8 cellular contexts compared by ENCODE assay signal in the genomic region with DNA sequence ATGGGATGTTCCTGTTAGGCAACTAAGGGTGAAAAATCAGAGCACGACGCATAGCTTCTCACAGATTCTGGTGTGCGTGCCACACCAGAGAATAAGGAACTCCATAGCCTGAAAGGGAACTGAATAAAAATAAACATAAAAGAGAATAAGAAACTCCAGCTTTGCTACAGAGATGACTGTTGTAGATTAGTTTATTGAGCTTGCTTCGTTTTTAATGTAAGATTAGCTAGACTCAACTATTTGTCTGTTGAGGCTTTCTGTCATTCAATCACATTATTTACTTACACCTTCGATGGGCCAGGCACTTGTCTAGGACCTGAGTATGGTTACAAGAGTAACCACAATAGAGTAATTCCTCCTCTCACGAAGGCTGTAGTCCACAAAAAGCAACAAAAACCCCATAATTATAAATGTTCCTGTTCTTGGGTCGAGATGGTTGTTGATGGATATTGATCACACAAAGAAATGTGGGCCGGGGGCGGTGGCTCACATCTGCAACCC. TPM values are rescaled to one million over a fixed set of nuclear protein-coding genes. Genes with fewer than 3 reads are reported as not detected.
DNase-seq lines count a peak whose midpoint lies in the region; ATAC-seq, FAIRE-seq and TF ChIP-seq lines count a peak whose summit lies in the region.

No MANE protein-coding gene starts in this region.

- H3K27me3 ChIP-seq in OCI-LY3 (ENCODE audit: low read depth, low read length): no peaks in the 10 kb centered on the region
- H3K27me3 ChIP-seq in gastrocnemius medialis: no peaks in the 10 kb centered on the region

- H3K4me2 ChIP-seq in OCI-LY3 (ENCODE audit: low read length): peak overlapping the region; percentile 65

- H3K9me3 ChIP-seq in OCI-LY3 (ENCODE audit: insufficient read depth, low read length) (no peaks in the 10 kb centered on the region), gastrocnemius medialis (no peaks in the 10 kb centered on the region)

- DNase-seq in GM13977 (ENCODE audit: low spot score): peak; percentile 19
- no peak for DNase-seq in epithelial cell of esophagus (ENCODE audit: low read depth)
- DNase-seq in gastrocnemius medialis: no peak
- no peak for DNase-seq in erythroblast (lab: John Stamatoyannopoulos, UW)
- no peak for DNase-seq in D721Med (ENCODE audit: insufficient read length, low spot score)
- no peak for DNase-seq in mesenteric fat pad (ENCODE audit: low spot score)
- DNase-seq in activated gamma-delta T cell treated with Interleukin-2 at 50 U/mL for 16 hours: no peak

- ATAC-seq in gastrocnemius medialis: no peak

- TF ChIP-seq POLR2A in gastrocnemius medialis (IDR thresholded peaks at IDR 0.05): no peak
- no peak for TF ChIP-seq POLR2A in erythroblast (IDR thresholded peaks at IDR 0.05; ENCODE audit: low read length)

- H3K4me3 ChIP-seq in OCI-LY3 (ENCODE audit: low read length) (peak overlapping the region; percentile 87), epithelial cell of esophagus (ENCODE audit: low read length) (peak overlapping the region; percentile 32), gastrocnemius medialis (peak overlapping the region; percentile 77 to 83 (median 79))

- TF ChIP-seq CTCF in GM13977 (IDR thresholded peaks at IDR 0.05; ENCODE audit: extremely low read depth, insufficient read depth, missing control alignments) (no peak), OCI-LY3 (IDR thresholded peaks at IDR 0.05; ENCODE audit: low read depth, low read length) (no peak), epithelial cell of esophagus (IDR thresholded peaks at IDR 0.05; ENCODE audit: insufficient read depth, low read depth, low read length, missing control alignments) (no peak), gastrocnemius medialis (IDR thresholded peaks at IDR 0.05 in 4 of 5, conservative IDR thresholded peaks at IDR 0.05 in 1 of 5) (no peak), D721Med (IDR thresholded peaks at IDR 0.05; ENCODE audit: insufficient read depth, missing control alignments) (no peak)

- FAIRE-seq in D721Med (lab: Jason Lieb, UNC): no peak

- H2AFZ ChIP-seq in OCI-LY3 (ENCODE audit: low read depth, low read length): no peak overlapping the region

- H3K9ac ChIP-seq in OCI-LY3 (ENCODE audit: low read length): peak overlapping the region; percentile 65

- intact Hi-C loops in gastrocnemius medialis (cut with DNase I; ENCODE audit: low total_unique reads): loop anchor here (2.0 kb wide), 1 partner anchor 277 kb away; no protein-coding TSS in a partner anchor

- in situ Hi-C loops in GM13977 (cut with MboI; ENCODE audit: low pct_unique_long_range_greater_than_20kb, low sequenced_read_pairs, unreplicated experiment): no loop called here
- in situ Hi-C loops in gastrocnemius medialis (cut with MboI; ENCODE audit: low sequenced_read_pairs in 4 of 4): loop anchor here in 3 of 4 donors (25.0 kb wide), 3 partner anchors 261 to 1136 kb away; a partner anchor contains a TSS

- H3K4me1 ChIP-seq in OCI-LY3 (ENCODE audit: low read length) (peaks cover 28% of the 10 kb centered on the region), gastrocnemius medialis (peaks cover 25 to 28% of the 10 kb centered on the region in 2 donors)

- H3K27ac ChIP-seq in OCI-LY3 (ENCODE audit: low read length): peak overlapping the region; percentile 90
- H3K27ac ChIP-seq in gastrocnemius medialis: peak overlapping the region; percentile 98 to 99 (median 98)

- H3K36me3 ChIP-seq in OCI-LY3 (replicated peaks; ENCODE audit: low read depth, low read length): peaks cover 33% of the 10 kb centered on the region
- H3K36me3 ChIP-seq in gastrocnemius medialis: peaks cover 0 to 46% of the 10 kb centered on the region in 2 donors

- peaks cover 42% of the 10 kb centered on the region for H3K79me2 ChIP-seq in OCI-LY3 (ENCODE audit: low read length)

- peaks cover 3% of the 10 kb centered on the region; the same call in 1 of the 2 replicates for H4K20me1 ChIP-seq in OCI-LY3 (ENCODE audit: insufficient read depth, low read length)

RNA-seq across cellular contexts. Expression of a gene that starts 0.8 kb away (rescaled TPM):
- 10 to 100 TPM; 12.1 to 23.3 (median 20.5) TPM for total RNA-seq in gastrocnemius medialis
- total RNA-seq in mesenteric fat pad: 14.9 TPM

RNA-seq across cellular contexts. Expression of a gene that starts 25.2 kb away (rescaled TPM):
- total RNA-seq in gastrocnemius medialis (10 to 100 TPM; 43.5 to 58.8 (median 44.9) TPM), mesenteric fat pad (55.2 TPM)

RNA-seq across cellular contexts. Expression of a gene that starts 25.5 kb away (rescaled TPM):
- total RNA-seq in gastrocnemius medialis: 1 to 10 TPM; 1.3 to 5.3 (median 2.2) TPM
- total RNA-seq in mesenteric fat pad: 8.5 TPM

Comparison
In these comparisons a context has a peak if more than half of its experiments do, and no peak if none do; other contexts are left out.
1. H3K4me3 ChIP-seq: peak in every context shown above with its lines; median percentile 87 in OCI-LY3; 79 in gastrocnemius medialis; 32 in epithelial cell of esophagus.